Comparison of ENCODE assay signal across 1 cellular context in the genomic region with DNA sequence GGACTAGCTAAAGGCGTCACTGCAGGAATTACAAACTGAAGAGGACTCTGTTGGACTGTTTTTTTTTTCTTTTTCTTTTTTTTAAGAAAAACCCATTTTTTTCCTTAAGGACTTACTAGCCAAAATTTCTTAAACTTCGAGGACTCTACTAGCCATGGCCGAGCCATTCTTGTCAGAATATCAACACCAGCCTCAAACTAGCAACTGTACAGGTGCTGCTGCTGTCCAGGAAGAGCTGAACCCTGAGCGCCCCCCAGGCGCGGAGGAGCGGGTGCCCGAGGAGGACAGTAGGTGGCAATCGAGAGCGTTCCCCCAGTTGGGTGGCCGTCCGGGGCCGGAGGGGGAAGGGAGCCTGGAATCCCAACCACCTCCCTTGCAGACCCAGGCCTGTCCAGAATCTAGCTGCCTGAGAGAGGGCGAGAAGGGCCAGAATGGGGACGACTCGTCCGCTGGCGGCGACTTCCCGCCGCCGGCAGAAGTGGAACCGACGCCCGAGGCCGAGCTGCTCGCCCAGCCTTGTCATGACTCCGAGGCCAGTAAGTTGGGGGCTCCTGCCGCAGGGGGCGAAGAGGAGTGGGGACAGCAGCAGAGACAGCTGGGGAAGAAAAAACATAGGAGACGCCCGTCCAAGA.
TF ChIP-seq lines count a peak whose summit lies in the region.

No MANE protein-coding gene starts in this region.

TF ChIP-seq in K562, 482 proteins besides CTCF, POLR2A, EP300 and RAD21 (continued from another document):
- TF ChIP-seq, protein P1, sequence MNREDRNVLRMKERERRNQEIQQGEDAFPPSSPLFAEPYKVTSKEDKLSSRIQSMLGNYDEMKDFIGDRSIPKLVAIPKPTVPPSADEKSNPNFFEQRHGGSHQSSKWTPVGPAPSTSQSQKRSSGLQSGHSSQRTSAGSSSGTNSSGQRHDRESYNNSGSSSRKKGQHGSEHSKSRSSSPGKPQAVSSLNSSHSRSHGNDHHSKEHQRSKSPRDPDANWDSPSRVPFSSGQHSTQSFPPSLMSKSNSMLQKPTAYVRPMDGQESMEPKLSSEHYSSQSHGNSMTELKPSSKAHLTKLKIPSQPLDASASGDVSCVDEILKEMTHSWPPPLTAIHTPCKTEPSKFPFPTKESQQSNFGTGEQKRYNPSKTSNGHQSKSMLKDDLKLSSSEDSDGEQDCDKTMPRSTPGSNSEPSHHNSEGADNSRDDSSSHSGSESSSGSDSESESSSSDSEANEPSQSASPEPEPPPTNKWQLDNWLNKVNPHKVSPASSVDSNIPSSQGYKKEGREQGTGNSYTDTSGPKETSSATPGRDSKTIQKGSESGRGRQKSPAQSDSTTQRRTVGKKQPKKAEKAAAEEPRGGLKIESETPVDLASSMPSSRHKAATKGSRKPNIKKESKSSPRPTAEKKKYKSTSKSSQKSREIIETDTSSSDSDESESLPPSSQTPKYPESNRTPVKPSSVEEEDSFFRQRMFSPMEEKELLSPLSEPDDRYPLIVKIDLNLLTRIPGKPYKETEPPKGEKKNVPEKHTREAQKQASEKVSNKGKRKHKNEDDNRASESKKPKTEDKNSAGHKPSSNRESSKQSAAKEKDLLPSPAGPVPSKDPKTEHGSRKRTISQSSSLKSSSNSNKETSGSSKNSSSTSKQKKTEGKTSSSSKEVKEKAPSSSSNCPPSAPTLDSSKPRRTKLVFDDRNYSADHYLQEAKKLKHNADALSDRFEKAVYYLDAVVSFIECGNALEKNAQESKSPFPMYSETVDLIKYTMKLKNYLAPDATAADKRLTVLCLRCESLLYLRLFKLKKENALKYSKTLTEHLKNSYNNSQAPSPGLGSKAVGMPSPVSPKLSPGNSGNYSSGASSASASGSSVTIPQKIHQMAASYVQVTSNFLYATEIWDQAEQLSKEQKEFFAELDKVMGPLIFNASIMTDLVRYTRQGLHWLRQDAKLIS (CRISPR knock-in tag; IDR thresholded peaks at IDR 0.05), result 0 out of 2 replicates have a peak, but pooled peaks have one; percentile 20
